17 cellular contexts compared by ENCODE assay signal in the genomic region with DNA sequence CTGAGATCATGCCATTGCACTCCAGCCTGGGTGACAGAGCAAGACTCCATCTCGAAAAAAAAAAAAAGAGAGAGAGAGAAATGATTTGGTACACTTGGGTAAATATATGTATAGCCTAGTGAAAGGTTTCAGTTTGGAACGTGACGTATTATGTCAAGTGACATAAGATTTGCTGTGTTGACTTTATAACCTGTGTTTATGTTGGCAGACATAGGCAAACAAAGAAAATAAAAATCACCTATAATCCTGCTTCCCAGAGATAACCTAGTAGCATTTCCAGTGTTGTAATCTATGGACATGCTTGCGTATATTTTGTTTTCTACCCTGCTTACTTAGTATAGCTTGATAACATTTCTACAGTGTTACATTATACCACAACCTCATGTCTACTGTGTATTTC. TPM values are rescaled to one million over a fixed set of nuclear protein-coding genes. Genes with fewer than 3 reads are reported as not detected.
DNase-seq lines count a peak whose midpoint lies in the region; ATAC-seq and TF ChIP-seq lines count a peak whose summit lies in the region.
"Had no signal": no experiment of that assay in that cellular context is flagged by ENCODE, and none has a peak within 500 bp of the region (broad histone marks: within the 10 kb centered on the region; RNA-seq: fewer than 3 reads in every experiment).

No MANE protein-coding gene starts in this region.

- H3K9ac ChIP-seq in IMR-90 (ENCODE audit: low read depth, low read length), result no peak overlapping the region
- H3K9ac ChIP-seq: SK-N-SH had no signal

- no peak overlapping the region for H2AFZ ChIP-seq in IMR-90 (replicated peaks; ENCODE audit: low read length, poor library complexity)
- H2AFZ ChIP-seq: PC-9 had no signal

- no peak overlapping the region for H3K56ac ChIP-seq in IMR-90 (ENCODE audit: extremely low read depth, insufficient read depth, low read length)

- H3K18ac ChIP-seq in IMR-90 (ENCODE audit: low read depth, low read length), result no peak overlapping the region

- H3K27ac ChIP-seq in C4-2B (peak overlapping the region; percentile 74), IMR-90 (ENCODE audit: insufficient read depth, low read length) (no peak overlapping the region), prostate gland (peak overlapping the region; percentile 53 to 74)
- H3K27ac ChIP-seq: PC-9 had no signal

- H3K9me1 ChIP-seq in IMR-90 (ENCODE audit: insufficient read depth, low read length), result peaks cover 16% of the 10 kb centered on the region

- no peak overlapping the region for H2AK9ac ChIP-seq in IMR-90 (replicated peaks; ENCODE audit: low read depth, low read length, poor library complexity)

- WGBS in IMR-90 (ENCODE audit: extremely low coverage in 2 of 2, insufficient read length in 1 of 2), 2 experiments, result no CpG with 5 or more reads among the region's 4 CpGs
- WGBS in prostate gland, result 43% methylated on average over 4 of the region's 4 CpGs

- H2BK20ac ChIP-seq in IMR-90 (ENCODE audit: low read depth, low read length), result no peak overlapping the region

- no peak overlapping the region for H4K91ac ChIP-seq in IMR-90 (ENCODE audit: insufficient read depth, low read depth, low read length)

- CTCF ChIA-PET in IMR-90 (lab: Yijun Ruan, JAX), result no interaction called here

- no peaks in the 10 kb centered on the region for H3K9me3 ChIP-seq in IMR-90 (ENCODE audit: control insufficient read depth, insufficient read depth, low read length)
- no peaks in the 10 kb centered on the region for H3K9me3 ChIP-seq in prostate gland
- H3K9me3 ChIP-seq: A549, SK-N-SH had no signal

- H3K23ac ChIP-seq in IMR-90 (ENCODE audit: low read depth, low read length), result no peak overlapping the region

- DNase-seq in IMR-90 (peak; percentile 7), dermis microvascular lymphatic vessel endothelial cell (ENCODE audit: low read depth in 2 of 2) (peak; percentile 50 to 57), prostate gland (ENCODE audit: low spot score) (no peak), SHP77 treated with DMSO at 0.1 percent for 48 hours (lab: John Stamatoyannopoulos, UW) (no peak)
- DNase-seq: DMS79 treated with DMSO at 0.1 percent for 48 hours, NCI-H1417, NCI-H1694 treated with DMSO at 0.1 percent for 48 hours, NCI-H2081 treated with DMSO at 0.1 percent for 48 hours, NCI-H748 treated with DMSO at 0.1 percent for 48 hours, PC-9, RPMI8226, SHP77, SK-N-SH had no signal

- H3K36me3 ChIP-seq in IMR-90 (ENCODE audit: control insufficient read depth, insufficient read depth, low read length) (no peaks in the 10 kb centered on the region), prostate gland (no peaks in the 10 kb centered on the region)

- H3K14ac ChIP-seq in IMR-90 (replicated peaks; ENCODE audit: low read depth, low read length), result no peak overlapping the region

- BruUV-seq in IMR-90 (replicated peaks; lab: Mats Ljungman, UMichigan), result no TSS peak

- H3K4me3 ChIP-seq in IMR-90 (ENCODE audit: insufficient read depth, low read depth, low read length), result no peak overlapping the region
- H3K4me3 ChIP-seq in prostate gland, result no peak overlapping the region
- H3K4me3 ChIP-seq: A549, PC-9 had no signal

- TF ChIP-seq POLR2A in IMR-90 (IDR thresholded peaks at IDR 0.05; ENCODE audit: low read depth, low read length) (no peak), prostate gland (IDR thresholded peaks at IDR 0.05) (no peak)

- H2BK15ac ChIP-seq in IMR-90 (ENCODE audit: low read depth, low read length), result no peak overlapping the region

- ATAC-seq in IMR-90 (ENCODE audit: low read depth) (no peak), HG03097 (IDR thresholded peaks at IDR 0.05; ENCODE audit: low FRiP score, unreplicated experiment) (no peak), SK-N-SH treated with all-trans-retinoic acid at 6 μM for 48 hours (no peak)
- ATAC-seq: A549 had no signal

- H2BK120ac ChIP-seq in IMR-90 (ENCODE audit: low read depth, low read length), result no peak overlapping the region

- peaks cover 3% of the 10 kb centered on the region; the same call in 1 of the 2 replicates for H4K20me1 ChIP-seq in IMR-90 (ENCODE audit: insufficient read depth, low read length)

- H3K4ac ChIP-seq in IMR-90 (ENCODE audit: low read depth, low read length), result no peak overlapping the region

- TF ChIP-seq CTCF in C4-2B (conservative IDR thresholded peaks at IDR 0.05) (no peak), IMR-90 (conservative IDR thresholded peaks at IDR 0.05; ENCODE audit: low read depth, low read length) (no peak), prostate gland (IDR thresholded peaks at IDR 0.05) (no peak)

- no peak overlapping the region for H2AK5ac ChIP-seq in IMR-90 (ENCODE audit: low read depth, low read length)

- no peak overlapping the region for H4K8ac ChIP-seq in IMR-90 (ENCODE audit: low read depth in 2 of 2, low read length in 2 of 2)

- H3K27me3 ChIP-seq in IMR-90 (ENCODE audit: control insufficient read depth, insufficient read depth, low read length) (no peaks in the 10 kb centered on the region), prostate gland (replicated peaks; ENCODE audit: insufficient read depth) (no peaks in the 10 kb centered on the region)

- intact Hi-C loops in IMR-90 (cut with micrococcal nuclease), result no loop called here
- intact Hi-C loops in prostate gland (cut with DNase I), result no loop called here

- POLR2A ChIA-PET in IMR-90 (lab: Charles Lee; ENCODE audit: unreplicated experiment), result no interaction called here

- dilution Hi-C loops in IMR-90 (cut with HindIII; ENCODE audit: low sequenced_read_pairs, unreplicated experiment), result no loop called here

- peaks cover 24% of the 10 kb centered on the region for H3K4me1 ChIP-seq in IMR-90 (ENCODE audit: control insufficient read depth, insufficient read depth, low read length)
- H3K4me1 ChIP-seq in prostate gland (replicated peaks), result peaks cover 7% of the 10 kb centered on the region

- no peaks in the 10 kb centered on the region; a peak in 1 of 4 replicates for H3K79me1 ChIP-seq in IMR-90 (ENCODE audit: low read depth in 1 of 2, low read length in 2 of 2)

- H2BK5ac ChIP-seq in IMR-90 (ENCODE audit: low read depth, low read length, poor library complexity, severe bottlenecking), result no peak overlapping the region

- no peak overlapping the region for H4K5ac ChIP-seq in IMR-90 (ENCODE audit: low read depth, low read length)

- TF ChIP-seq RAD21 in IMR-90 (IDR thresholded peaks at IDR 0.05; ENCODE audit: low read length), result no peak

- no peak overlapping the region for H3K4me2 ChIP-seq in IMR-90 (ENCODE audit: low read depth, low read length)
- H3K4me2 ChIP-seq: A549, PC-9, SK-N-SH had no signal

- in situ Hi-C loops in IMR-90 (cut with MboI; ENCODE audit: low sequenced_read_pairs), result no loop called here

TF ChIP-seq in IMR-90, 13 proteins besides CTCF, POLR2A, EP300 and RAD21:
- TF ChIP-seq RFX5 (IDR thresholded peaks at IDR 0.05; ENCODE audit: low read depth, low read length) (no peak), BHLHE40 (IDR thresholded peaks at IDR 0.05; ENCODE audit: low read depth, low read length) (no peak)

TF ChIP-seq in SK-N-SH treated with all-trans-retinoic acid at 6 μM for 48 hours, 23 proteins besides CTCF, POLR2A, EP300 and RAD21:
- TF ChIP-seq TOX (CRISPR knock-in tag; IDR thresholded peaks at IDR 0.05; ENCODE audit: borderline replicate concordance) (no peak), ESRRG (CRISPR knock-in tag; IDR thresholded peaks at IDR 0.05) (no peak), ZNF565 (CRISPR knock-in tag; conservative IDR thresholded peaks at IDR 0.05; ENCODE audit: low read depth) (no peak), ZC3H10 (CRISPR knock-in tag; IDR thresholded peaks at IDR 0.05) (no peak)
- TF ChIP-seq, protein P1, sequence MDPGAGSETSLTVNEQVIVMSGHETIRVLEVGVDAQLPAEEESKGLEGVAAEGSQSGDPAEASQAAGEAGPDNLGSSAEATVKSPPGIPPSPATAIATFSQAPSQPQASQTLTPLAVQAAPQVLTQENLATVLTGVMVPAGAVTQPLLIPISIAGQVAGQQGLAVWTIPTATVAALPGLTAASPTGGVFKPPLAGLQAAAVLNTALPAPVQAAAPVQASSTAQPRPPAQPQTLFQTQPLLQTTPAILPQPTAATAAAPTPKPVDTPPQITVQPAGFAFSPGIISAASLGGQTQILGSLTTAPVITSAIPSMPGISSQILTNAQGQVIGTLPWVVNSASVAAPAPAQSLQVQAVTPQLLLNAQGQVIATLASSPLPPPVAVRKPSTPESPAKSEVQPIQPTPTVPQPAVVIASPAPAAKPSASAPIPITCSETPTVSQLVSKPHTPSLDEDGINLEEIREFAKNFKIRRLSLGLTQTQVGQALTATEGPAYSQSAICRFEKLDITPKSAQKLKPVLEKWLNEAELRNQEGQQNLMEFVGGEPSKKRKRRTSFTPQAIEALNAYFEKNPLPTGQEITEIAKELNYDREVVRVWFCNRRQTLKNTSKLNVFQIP (CRISPR knock-in tag; IDR thresholded peaks at IDR 0.05; ENCODE audit: borderline replicate concordance, low read depth), result no peak
TF ChIP-seq in SK-N-SH treated with all-trans-retinoic acid at 6 μM for 48 hours: peak in this region for 0.

RNA-seq across cellular contexts. Expression of a gene that starts 16.7 kb away (rescaled TPM):
- total RNA-seq in IMR-90 (2012; rRNA removed) (0.90 and 1.9 TPM in 2 replicates), dermis microvascular lymphatic vessel endothelial cell (5.2 and 6.0 TPM in 2 replicates), prostate gland (10 to 100 TPM; 16.7 to 54.6 TPM)
- polyA plus RNA-seq in IMR-90 (2012; rRNA removed), result 15.0 and 15.4 TPM in 2 replicates
- 14.6 and 16.0 TPM in 2 replicates for polyA plus RNA-seq in IMR-90 (2012; cell fraction: cytosol; rRNA removed)
- 2.7 and 6.5 TPM in 2 replicates for polyA plus RNA-seq in IMR-90 (2012; cell fraction: nucleus; rRNA removed; ENCODE audit: low replicate concordance)

RNA-seq across cellular contexts. Expression of a gene that starts 17.1 kb away (rescaled TPM):
- total RNA-seq in IMR-90 (2012; rRNA removed), result 15.0 and 16.7 TPM in 2 replicates
- polyA plus RNA-seq in IMR-90 (2012; rRNA removed), result 9.3 and 11.9 TPM in 2 replicates
- 3.6 and 22.1 TPM in 2 replicates for polyA plus RNA-seq in IMR-90 (2012; cell fraction: cytosol; rRNA removed)
- 6.4 and 15.6 TPM in 2 replicates for polyA plus RNA-seq in IMR-90 (2012; cell fraction: nucleus; rRNA removed; ENCODE audit: low replicate concordance)
- total RNA-seq in dermis microvascular lymphatic vessel endothelial cell, result 21.4 and 22.3 TPM in 2 replicates
- total RNA-seq in prostate gland, result 10 to 100 TPM; 40.3 to 46.2 TPM

Comparison
In these comparisons a context has a peak if more than half of its experiments do, and no peak if none do; other contexts are left out.
1. DNase-seq: peak in IMR-90 (single experiment) and dermis microvascular lymphatic vessel endothelial cell (2 of 2); none in prostate gland (single experiment) and SHP77 treated with DMSO at 0.1 percent for 48 hours (single experiment).